Comparison of ENCODE assay signal across 8 cellular contexts in the genomic region with DNA sequence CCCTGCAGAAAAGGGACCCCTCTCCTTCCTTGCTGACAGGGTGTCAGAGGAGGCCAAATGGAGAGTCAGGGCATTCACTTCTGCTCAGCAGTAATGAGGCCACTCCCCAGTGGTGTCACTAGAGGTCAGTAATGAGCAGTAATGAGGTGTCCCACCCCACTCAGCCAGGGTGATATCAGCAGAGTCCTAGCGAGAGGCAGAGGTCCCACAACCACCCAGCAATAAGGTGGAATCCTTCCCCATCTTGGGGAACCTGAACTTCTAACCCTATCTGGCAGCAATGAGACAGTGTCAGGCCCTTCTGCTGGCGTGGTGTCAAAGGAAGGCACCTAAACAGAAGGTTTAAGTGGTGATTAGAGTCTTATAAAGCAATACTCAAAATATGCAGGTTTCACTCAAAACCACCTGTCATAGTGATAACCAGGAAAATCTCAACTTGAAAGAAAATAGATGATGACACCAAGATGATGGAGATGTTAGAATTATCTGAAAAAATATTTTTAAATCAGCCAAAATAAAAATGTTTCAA.
DNase-seq lines count a peak whose midpoint lies in the region; ATAC-seq and TF ChIP-seq lines count a peak whose summit lies in the region.

No MANE protein-coding gene starts in this region.

- DNase-seq in GM03348 (ENCODE audit: low spot score) (peak; percentile 87), RWPE1 (ENCODE audit: low spot score) (peak; percentile 67), astrocyte of the cerebellum (ENCODE audit: low read depth) (peak; percentile 32), islet precursor cell (peak; percentile 81), NCI-H2227 treated with DMSO at 0.1 percent for 48 hours (lab: John Stamatoyannopoulos, UW) (no peak)
- peak; percentile 19 for DNase-seq in stimulated activated naive CD4-positive, alpha-beta T cell treated with Interleukin-2 at 50 U/mL for 16 hours (lab: John Stamatoyannopoulos, UW)

- in situ Hi-C loops in astrocyte of the cerebellum (cut with HindIII; ENCODE audit: low sequenced_read_pairs), result no loop called here

- ATAC-seq in GM21360 (IDR thresholded peaks at IDR 0.05; ENCODE audit: unreplicated experiment), result peak; percentile 84
- ATAC-seq in HG03469 (IDR thresholded peaks at IDR 0.05; ENCODE audit: unreplicated experiment), result peak; percentile 96

- no peak overlapping the region for H3K4me3 ChIP-seq in astrocyte of the cerebellum (ENCODE audit: low read depth, low read length)

- peak; percentile 85 for TF ChIP-seq CTCF in RWPE1 (conservative IDR thresholded peaks at IDR 0.05; ENCODE audit: low read depth)
- peak; percentile 84 for TF ChIP-seq CTCF in astrocyte of the cerebellum (IDR thresholded peaks at IDR 0.05; ENCODE audit: low read depth, low read length, missing control alignments)

- POLR2A ChIA-PET in RWPE1 (lab: Yijun Ruan, JAX; ENCODE audit: low non-redundant PET), result no interaction called here

- no peak overlapping the region for H3K27ac ChIP-seq in RWPE1

- CTCF ChIA-PET in RWPE1 (lab: Yijun Ruan, JAX), result no interaction called here
